Comparison of ENCODE assay signal across 8 cellular contexts in genomic region chr1:109620890-109621289, GRCh38. TPM values are rescaled to one million over a fixed set of nuclear protein-coding genes. Genes with fewer than 3 reads are reported as not detected.
DNase-seq lines count a peak whose midpoint lies in the region; ATAC-seq, FAIRE-seq and TF ChIP-seq lines count a peak whose summit lies in the region.

No MANE protein-coding gene starts in this region.

- peak; percentile 27; the same call in 1 of the 2 replicates for TF ChIP-seq POLR2A in GM12892 (IDR thresholded peaks at IDR 0.05; ENCODE audit: low read depth, low read length)
- TF ChIP-seq POLR2A in heart left ventricle (IDR thresholded peaks at IDR 0.05), result no peak

- peaks cover 52% of the 10 kb centered on the region for H3K4me1 Mint-ChIP-seq in type B pancreatic cell (ENCODE audit: unreplicated experiment)

- H3K27me3 Mint-ChIP-seq in type B pancreatic cell, result no peaks in the 10 kb centered on the region

- peak overlapping the region; percentile 4 for H3K27ac ChIP-seq in adipose tissue (ENCODE audit: low read depth, low read length)
- H3K27ac ChIP-seq in heart left ventricle, result peak overlapping the region; percentile 28 to 96 (median 80)

- H3K4me1 ChIP-seq in heart left ventricle, result peaks cover 0 to 84% (median 34%) of the 10 kb centered on the region in 12 donors

- peak overlapping the region; percentile 98 for H3K4me3 Mint-ChIP-seq in type B pancreatic cell

- 0 to 2% (median 1%) methylated on average over 17 to 18 of the region's 18 CpGs for WGBS in adipose tissue, 3 donors
- 1 to 4% (median 2%) methylated on average over 6 to 18 of the region's 18 CpGs for WGBS in heart left ventricle, 4 donors

- no peaks in the 10 kb centered on the region for H3K27me3 ChIP-seq in heart left ventricle

- DNase-seq in GM12892 (ENCODE audit: insufficient read length) (peak; percentile 95), NCI-H1436 (lab: John Stamatoyannopoulos, UW) (peak; percentile 88), SW480 (ENCODE audit: low spot score) (peak; percentile 73), heart left ventricle (peak; percentile 93 to 97 (median 96)), posterior cingulate gyrus (peak; percentile 84 to 99 (median 95)), type B pancreatic cell (ENCODE audit: extremely low spot score, unreplicated experiment) (peak; percentile 90)

- H3K36me3 Mint-ChIP-seq in type B pancreatic cell, result no peaks in the 10 kb centered on the region

- no peaks in the 10 kb centered on the region for H3K9me3 Mint-ChIP-seq in type B pancreatic cell

- TF ChIP-seq CTCF in heart left ventricle (IDR thresholded peaks at IDR 0.05) (no peak), type B pancreatic cell (conservative IDR thresholded peaks at IDR 0.05) (no peak)

- peaks cover 0 to 2% (median 0%) of the 10 kb centered on the region in 9 donors for H3K36me3 ChIP-seq in heart left ventricle

- peak; percentile 75 for ATAC-seq in HG02852 (IDR thresholded peaks at IDR 0.05; ENCODE audit: unreplicated experiment)
- ATAC-seq in heart left ventricle, result peak; percentile 67 to 87 (median 79)

- intact Hi-C loops in heart left ventricle (cut with DNase I), result loop anchor here in 2 of 10 donors (2.0 to 5.0 kb wide), 2 partner anchors 74 kb away; partner anchors contain the start of gene GNAI3 (in 1 of the 2)
- intact Hi-C loops in posterior cingulate gyrus (cut with DNase I), result no loop called here

- peak overlapping the region; percentile 95 for H3K27ac Mint-ChIP-seq in type B pancreatic cell

- no peaks in the 10 kb centered on the region for H3K9me3 ChIP-seq in heart left ventricle

- FAIRE-seq in GM12892 (lab: Jason Lieb, UNC), result peak; percentile 86

- H3K4me3 ChIP-seq in heart left ventricle, result peak overlapping the region; percentile 46 to 86 (median 68)

RNA-seq across cellular contexts. Expression of gene AMPD2, which starts 1.3 kb away (rescaled TPM):
- polyA plus RNA-seq in GM12892 (2012; ENCODE audit: missing spikeins), result 28.2 TPM
- 10 to 100 TPM; 18.3 to 26.0 (median 19.5) TPM for polyA plus RNA-seq in adipose tissue
- total RNA-seq in heart left ventricle, result 10 to 100 TPM in 5 of 9 donors, 1 to 10 TPM in 4; 7.5 to 29.9 (median 10.0) TPM
- polyA plus RNA-seq in heart left ventricle, result 10 to 100 TPM in 1 of 2 donors, 1 to 10 TPM in 1; 7.4 to 17.1 TPM
- 71.1 and 105 TPM in 2 replicates for total RNA-seq in type B pancreatic cell (ENCODE audit: low replicate concordance)

RNA-seq across cellular contexts. Expression of gene GNAT2, which starts 1.5 kb away (rescaled TPM):
- 0.21 TPM for polyA plus RNA-seq in GM12892 (2012; ENCODE audit: missing spikeins)
- under 1 TPM in 1 of 3 donors, not detected in 2; 0.07 TPM for polyA plus RNA-seq in adipose tissue
- not detected for total RNA-seq in heart left ventricle
- polyA plus RNA-seq in heart left ventricle, result not detected
- not detected in 2 replicates for total RNA-seq in type B pancreatic cell (ENCODE audit: low replicate concordance)

RNA-seq across cellular contexts. Expression of gene GSTM4, which starts 35.0 kb away (rescaled TPM):
- 18.4 TPM for polyA plus RNA-seq in GM12892 (2012; ENCODE audit: missing spikeins)
- polyA plus RNA-seq in adipose tissue (10 to 100 TPM; 14.5 to 33.8 (median 32.8) TPM), heart left ventricle (10 to 100 TPM; 21.7 to 42.1 TPM)
- total RNA-seq in heart left ventricle (10 to 100 TPM; 29.2 to 48.4 (median 44.5) TPM), type B pancreatic cell (ENCODE audit: low replicate concordance) (37.5 and 42.2 TPM in 2 replicates)

RNA-seq across cellular contexts. Expression of gene GSTM2, which starts 47.0 kb away (rescaled TPM):
- polyA plus RNA-seq in GM12892 (2012; ENCODE audit: missing spikeins), result 27.1 TPM
- polyA plus RNA-seq in adipose tissue (10 to 100 TPM; 21.4 to 93.2 (median 74.8) TPM), heart left ventricle (100 to 1,000 TPM in 1 of 2 donors, 10 to 100 TPM in 1; 20.5 to 101 TPM)
- total RNA-seq in heart left ventricle (10 to 100 TPM; 41.8 to 86.2 (median 62.3) TPM), type B pancreatic cell (ENCODE audit: low replicate concordance) (26.8 and 75.6 TPM in 2 replicates)

Comparison
In these comparisons a context has a peak if more than half of its experiments do, and no peak if none do; other contexts are left out.
1. Peak in every context shown above with its lines: DNase-seq, ATAC-seq, H3K4me3 ChIP-seq and H3K27ac ChIP-seq.